In genomic region chr2:161343235-161343634, GRCh38 we compare ENCODE assay signal across 8 cellular contexts.
"Had no signal": no experiment of that assay in that cellular context is flagged by ENCODE, and none has a peak within 500 bp of the region (broad histone marks: within the 10 kb centered on the region; RNA-seq: fewer than 3 reads in every experiment).

No MANE protein-coding gene starts in this region.

- H3K36me3 ChIP-seq: HAP-1 had no signal

- H2AFZ ChIP-seq: GM23248 had no signal

- H3K4me3 ChIP-seq: GM23248, HAP-1, K562 had no signal

- H3K27ac ChIP-seq: GM23248 had no signal

- DNase-seq: GM23248, GOT3, H7, IMR-90, KG1 had no signal

- H3K9ac ChIP-seq: GM23248 had no signal

- H3K9me3 ChIP-seq: HAP-1 had no signal

- ATAC-seq: HCT116, K562 had no signal

- H3K4me1 ChIP-seq: HAP-1 had no signal
